ENCODE assay signal across 17 cellular contexts in genomic region chr20:19370076-19371075, GRCh38.
DNase-seq lines count a peak whose midpoint lies in the region; ATAC-seq, FAIRE-seq and TF ChIP-seq lines count a peak whose summit lies in the region.
"Had no signal": no experiment of that assay in that cellular context is flagged by ENCODE, and none has a peak within 500 bp of the region (broad histone marks: within the 10 kb centered on the region; RNA-seq: fewer than 3 reads in every experiment).

No MANE protein-coding gene starts in this region.

- DNase-seq in A549 (ENCODE audit: low read depth in 1 of 2, low spot score in 1 of 2) (no peak), DMS79 treated with DMSO at 0.1 percent for 48 hours (lab: John Stamatoyannopoulos, UW) (peak; percentile 76), NCI-H446 treated with DMSO at 0.1 percent for 48 hours (lab: John Stamatoyannopoulos, UW) (peak; percentile 62), esophagus muscularis mucosa (ENCODE audit: extremely low spot score) (peak; percentile 60), breast epithelium (ENCODE audit: low spot score in 2 of 2) (no peak)
- DNase-seq in activated naive CD8-positive, alpha-beta T cell treated with anti-CD3 and anti-CD28 coated beads for 36 hours: no peak
- DNase-seq: NCI-H146, NCI-H226, NCI-H524 treated with DMSO at 0.1 percent for 48 hours, SJCRH30, T-helper 17 cell had no signal

- POLR2A ChIA-PET in A549 (lab: Yijun Ruan, JAX): no interaction called here

- no peak overlapping the region for H3K4me3 Mint-ChIP-seq in activated naive CD8-positive, alpha-beta T cell treated with anti-CD3 and anti-CD28 coated beads for 36 hours
- H3K4me3 Mint-ChIP-seq: T-helper 17 cell had no signal

- no peaks in the 10 kb centered on the region for H3K36me3 Mint-ChIP-seq in activated naive CD8-positive, alpha-beta T cell treated with anti-CD3 and anti-CD28 coated beads for 36 hours
- H3K36me3 Mint-ChIP-seq: CD14-positive monocyte had no signal

- CTCF ChIA-PET in A549 (lab: Yijun Ruan, JAX): no interaction called here

- no peak for TF ChIP-seq RAD21 in A549 (conservative IDR thresholded peaks at IDR 0.05 in 1 of 2, IDR thresholded peaks at IDR 0.05 in 1 of 2)

- FAIRE-seq in A549 (lab: Jason Lieb, UNC): peak; percentile 13
- FAIRE-seq: GM12892, H1 had no signal

- no peak overlapping the region for H3K4me2 ChIP-seq in A549
- H3K4me2 ChIP-seq: KMS-11 had no signal

- WGBS in A549 (ENCODE audit: missing lambda C conversion rate): 1% methylated on average over 6 of the region's 6 CpGs
- 80% methylated on average over 6 of the region's 6 CpGs for WGBS in esophagus muscularis mucosa

- TF ChIP-seq CTCF in A549 (IDR thresholded peaks at IDR 0.05): no peak
- TF ChIP-seq CTCF in esophagus muscularis mucosa (IDR thresholded peaks at IDR 0.05): no peak
- no peak for TF ChIP-seq CTCF in breast epithelium (IDR thresholded peaks at IDR 0.05)

- H3K36me3 ChIP-seq in esophagus muscularis mucosa (no peaks in the 10 kb centered on the region), breast epithelium (no peaks in the 10 kb centered on the region)
- H3K36me3 ChIP-seq: SJCRH30 had no signal

- H3K9me3 ChIP-seq in A549: no peaks in the 10 kb centered on the region; the same call in 2 of the 3 replicates
- no peaks in the 10 kb centered on the region for H3K9me3 ChIP-seq in esophagus muscularis mucosa
- H3K9me3 ChIP-seq in breast epithelium: no peaks in the 10 kb centered on the region
- H3K9me3 ChIP-seq: SJCRH30 had no signal

- H3K4me3 ChIP-seq in A549 (no peak overlapping the region), esophagus muscularis mucosa (no peak overlapping the region), breast epithelium (no peak overlapping the region)
- H3K4me3 ChIP-seq: SJCRH30 had no signal

- H3K27ac ChIP-seq in A549 (no peak overlapping the region), esophagus muscularis mucosa (replicated peaks in 1 of 4) (no peak overlapping the region), breast epithelium (no peak overlapping the region)
- H3K27ac ChIP-seq: KMS-11, SJCRH30 had no signal

- no peaks in the 10 kb centered on the region for H3K4me1 Mint-ChIP-seq in activated naive CD8-positive, alpha-beta T cell treated with anti-CD3 and anti-CD28 coated beads for 36 hours
- H3K4me1 Mint-ChIP-seq: CD14-positive monocyte, T-helper 17 cell had no signal

- intact Hi-C loops in esophagus muscularis mucosa (cut with DNase I): no loop called here
- intact Hi-C loops in breast epithelium (cut with DNase I; ENCODE audit: low total_unique reads): no loop called here

- TF ChIP-seq POLR2A in A549 (IDR thresholded peaks at IDR 0.05; ENCODE audit: low read length) (no peak), esophagus muscularis mucosa (IDR thresholded peaks at IDR 0.05; ENCODE audit: low read depth) (no peak), breast epithelium (IDR thresholded peaks at IDR 0.05) (no peak)

- H3K27ac Mint-ChIP-seq in activated naive CD8-positive, alpha-beta T cell treated with anti-CD3 and anti-CD28 coated beads for 36 hours: no peak overlapping the region
- H3K27ac Mint-ChIP-seq: T-helper 17 cell had no signal

- H3K27me3 Mint-ChIP-seq in activated naive CD8-positive, alpha-beta T cell treated with anti-CD3 and anti-CD28 coated beads for 36 hours: no peaks in the 10 kb centered on the region
- H3K27me3 Mint-ChIP-seq: T-helper 17 cell had no signal

- no peaks in the 10 kb centered on the region for H3K27me3 ChIP-seq in esophagus muscularis mucosa
- no peaks in the 10 kb centered on the region for H3K27me3 ChIP-seq in breast epithelium

- TF ChIP-seq EP300 in A549 (IDR thresholded peaks at IDR 0.05) (no peak), esophagus muscularis mucosa (IDR thresholded peaks at IDR 0.05) (no peak)

- H3K4me1 ChIP-seq in A549 (no peaks in the 10 kb centered on the region), esophagus muscularis mucosa (peaks cover 0 to 13% (median 6%) of the 10 kb centered on the region in 4 donors), breast epithelium (no peaks in the 10 kb centered on the region)
- H3K4me1 ChIP-seq: SJCRH30 had no signal

- H3K9me3 Mint-ChIP-seq in activated naive CD8-positive, alpha-beta T cell treated with anti-CD3 and anti-CD28 coated beads for 36 hours: no peaks in the 10 kb centered on the region

- ATAC-seq in A549 (no peak), HG03432 (IDR thresholded peaks at IDR 0.05; ENCODE audit: unreplicated experiment) (no peak), GM18517 (IDR thresholded peaks at IDR 0.05; ENCODE audit: unreplicated experiment) (no peak)
- ATAC-seq: T-helper 17 cell had no signal

TF ChIP-seq in A549, 52 proteins besides CTCF, POLR2A, EP300 and RAD21:
- TF ChIP-seq MAFK (IDR thresholded peaks at IDR 0.05; ENCODE audit: partially characterized antibody) (peak; percentile 43), JUNB (IDR thresholded peaks at IDR 0.05) (no peak)

Comparison
In these comparisons a context has a peak if more than half of its experiments do, and no peak if none do; other contexts are left out.
1. DNase-seq: peak in DMS79 treated with DMSO at 0.1 percent for 48 hours (single experiment), NCI-H446 treated with DMSO at 0.1 percent for 48 hours (single experiment) and esophagus muscularis mucosa (single experiment); none in A549 (0 of 2), activated naive CD8-positive, alpha-beta T cell treated with anti-CD3 and anti-CD28 coated beads for 36 hours (single experiment) and breast epithelium (0 of 2).